8 cellular contexts compared by ENCODE assay signal in genomic region chr7:143002106-143002505, GRCh38. TPM values are rescaled to one million over a fixed set of nuclear protein-coding genes. Genes with fewer than 3 reads are reported as not detected.
DNase-seq lines count a peak whose midpoint lies in the region; ATAC-seq and TF ChIP-seq lines count a peak whose summit lies in the region.
"Had no signal": no experiment of that assay in that cellular context is flagged by ENCODE, and none has a peak within 500 bp of the region (broad histone marks: within the 10 kb centered on the region; RNA-seq: fewer than 3 reads in every experiment).

No MANE protein-coding gene starts in this region.

- H3K27ac ChIP-seq in neural cell (ENCODE audit: low read length): no peak overlapping the region
- no peak overlapping the region for H3K27ac ChIP-seq in CD8-positive, alpha-beta memory T cell (ENCODE audit: low read depth, low read length)

- CTCF ChIA-PET in CD8-positive, alpha-beta memory T cell (lab: Charles Lee): interaction anchor here (0.8 to 2.9 kb wide), 13 partner anchors 9 to 699 kb away, joined by 3 to 22 read pairs (median 7); partner anchors contain the start of gene EPHB6

- H3K9ac ChIP-seq in neural cell (ENCODE audit: low read length): no peak overlapping the region

- no peaks in the 10 kb centered on the region for H3K36me3 ChIP-seq in neural cell (ENCODE audit: insufficient read depth, low read length)
- no peaks in the 10 kb centered on the region for H3K36me3 ChIP-seq in CD8-positive, alpha-beta memory T cell (ENCODE audit: insufficient read depth, low read length)

- H3K4me2 ChIP-seq in neural cell (ENCODE audit: low read length): no peak overlapping the region

- POLR2A ChIA-PET in CD8-positive, alpha-beta memory T cell (lab: Charles Lee): no interaction called here

- no peaks in the 10 kb centered on the region for H3F3A ChIP-seq in neural cell (ENCODE audit: insufficient read depth, low read length, poor library complexity, severe bottlenecking)

- peak; percentile 17 for DNase-seq in GDM1 (lab: John Stamatoyannopoulos, UW)
- DNase-seq in LNCaP clone FGC (ENCODE audit: low read depth): no peak
- DNase-seq in astrocyte of the spinal cord (ENCODE audit: low read depth, low spot score): no peak
- no peak for DNase-seq in CD8-positive, alpha-beta memory T cell
- DNase-seq: NCI-H446 treated with DMSO at 0.1 percent for 48 hours had no signal

- H3K9me3 Mint-ChIP-seq in CD8-positive, alpha-beta memory T cell: peaks cover 0 to 2% (median 0%) of the 10 kb centered on the region in 5 donors

- peaks cover 4 to 9% (median 8%) of the 10 kb centered on the region in 3 donors for H3K4me1 Mint-ChIP-seq in CD8-positive, alpha-beta memory T cell

- peaks cover 6% of the 10 kb centered on the region for H3K4me1 ChIP-seq in CD8-positive, alpha-beta memory T cell (ENCODE audit: insufficient read depth, low read length)

- H3K36me3 Mint-ChIP-seq in CD8-positive, alpha-beta memory T cell: peaks cover 0 to 2% (median 0%) of the 10 kb centered on the region in 3 donors

- ATAC-seq in GM21423 (IDR thresholded peaks at IDR 0.05; ENCODE audit: unreplicated experiment) (no peak), HG02884 (IDR thresholded peaks at IDR 0.05; ENCODE audit: unreplicated experiment) (no peak)

- H3K27me3 ChIP-seq in neural cell (ENCODE audit: insufficient read depth, low read depth, low read length): no peaks in the 10 kb centered on the region
- H3K27me3 ChIP-seq in CD8-positive, alpha-beta memory T cell (ENCODE audit: insufficient read depth, low read length, poor library complexity, severe bottlenecking): no peaks in the 10 kb centered on the region

- no peak overlapping the region for H3K27ac Mint-ChIP-seq in CD8-positive, alpha-beta memory T cell

- in situ Hi-C loops in astrocyte of the spinal cord (cut with HindIII; ENCODE audit: low sequenced_read_pairs): no loop called here

- H3K4me3 ChIP-seq in LNCaP clone FGC (ENCODE audit: low read depth, low read length) (no peak overlapping the region), astrocyte of the spinal cord (ENCODE audit: low read depth, low read length) (no peak overlapping the region), neural cell (ENCODE audit: low read length) (no peak overlapping the region)
- no peak overlapping the region for H3K4me3 ChIP-seq in CD8-positive, alpha-beta memory T cell (ENCODE audit: low read length)

- H2AFZ ChIP-seq in neural cell (ENCODE audit: low read depth, low read length): no peak overlapping the region

- H3K9me2 ChIP-seq in neural cell (ENCODE audit: insufficient read depth, low read length): no peaks in the 10 kb centered on the region

- TF ChIP-seq EP300 in neural cell (conservative IDR thresholded peaks at IDR 0.05; ENCODE audit: poor library complexity, severe bottlenecking): no peak

- no peak overlapping the region for H3K4me3 Mint-ChIP-seq in CD8-positive, alpha-beta memory T cell

- peaks cover 1 to 4% of the 10 kb centered on the region in 2 donors for H3K27me3 Mint-ChIP-seq in CD8-positive, alpha-beta memory T cell

- TF ChIP-seq CTCF in LNCaP clone FGC (IDR thresholded peaks at IDR 0.05; ENCODE audit: control insufficient read depth, extremely low read depth, insufficient read depth) (peak; percentile 68), astrocyte of the spinal cord (IDR thresholded peaks at IDR 0.05; ENCODE audit: low read depth, low read length) (peak; percentile 27), neural cell (IDR thresholded peaks at IDR 0.05; ENCODE audit: poor library complexity, severe bottlenecking) (no peak)

- H3K79me2 ChIP-seq in neural cell (replicated peaks; ENCODE audit: insufficient read depth, low read length): no peaks in the 10 kb centered on the region

- no peaks in the 10 kb centered on the region for H4K20me1 ChIP-seq in neural cell (ENCODE audit: insufficient read depth)

- no peak for TF ChIP-seq RAD21 in neural cell (conservative IDR thresholded peaks at IDR 0.05)

- no peaks in the 10 kb centered on the region for H3K9me3 ChIP-seq in neural cell (ENCODE audit: low read length)
- no peaks in the 10 kb centered on the region for H3K9me3 ChIP-seq in CD8-positive, alpha-beta memory T cell (ENCODE audit: low read length)

TF ChIP-seq in neural cell, 6 proteins besides CTCF, POLR2A, EP300 and RAD21:
- peak; percentile 17 for TF ChIP-seq SMC3 (conservative IDR thresholded peaks at IDR 0.05; ENCODE audit: poor library complexity)
- TF ChIP-seq EZH2 (IDR thresholded peaks at IDR 0.05; ENCODE audit: borderline replicate concordance, insufficient read depth, low read length, poor library complexity, severe bottlenecking): no peak
- no peak for TF ChIP-seq MXI1 (conservative IDR thresholded peaks at IDR 0.05; ENCODE audit: poor library complexity, severe bottlenecking)
- TF ChIP-seq, protein P1, sequence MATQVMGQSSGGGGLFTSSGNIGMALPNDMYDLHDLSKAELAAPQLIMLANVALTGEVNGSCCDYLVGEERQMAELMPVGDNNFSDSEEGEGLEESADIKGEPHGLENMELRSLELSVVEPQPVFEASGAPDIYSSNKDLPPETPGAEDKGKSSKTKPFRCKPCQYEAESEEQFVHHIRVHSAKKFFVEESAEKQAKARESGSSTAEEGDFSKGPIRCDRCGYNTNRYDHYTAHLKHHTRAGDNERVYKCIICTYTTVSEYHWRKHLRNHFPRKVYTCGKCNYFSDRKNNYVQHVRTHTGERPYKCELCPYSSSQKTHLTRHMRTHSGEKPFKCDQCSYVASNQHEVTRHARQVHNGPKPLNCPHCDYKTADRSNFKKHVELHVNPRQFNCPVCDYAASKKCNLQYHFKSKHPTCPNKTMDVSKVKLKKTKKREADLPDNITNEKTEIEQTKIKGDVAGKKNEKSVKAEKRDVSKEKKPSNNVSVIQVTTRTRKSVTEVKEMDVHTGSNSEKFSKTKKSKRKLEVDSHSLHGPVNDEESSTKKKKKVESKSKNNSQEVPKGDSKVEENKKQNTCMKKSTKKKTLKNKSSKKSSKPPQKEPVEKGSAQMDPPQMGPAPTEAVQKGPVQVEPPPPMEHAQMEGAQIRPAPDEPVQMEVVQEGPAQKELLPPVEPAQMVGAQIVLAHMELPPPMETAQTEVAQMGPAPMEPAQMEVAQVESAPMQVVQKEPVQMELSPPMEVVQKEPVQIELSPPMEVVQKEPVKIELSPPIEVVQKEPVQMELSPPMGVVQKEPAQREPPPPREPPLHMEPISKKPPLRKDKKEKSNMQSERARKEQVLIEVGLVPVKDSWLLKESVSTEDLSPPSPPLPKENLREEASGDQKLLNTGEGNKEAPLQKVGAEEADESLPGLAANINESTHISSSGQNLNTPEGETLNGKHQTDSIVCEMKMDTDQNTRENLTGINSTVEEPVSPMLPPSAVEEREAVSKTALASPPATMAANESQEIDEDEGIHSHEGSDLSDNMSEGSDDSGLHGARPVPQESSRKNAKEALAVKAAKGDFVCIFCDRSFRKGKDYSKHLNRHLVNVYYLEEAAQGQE (IDR thresholded peaks at IDR 0.05; ENCODE audit: borderline replicate concordance): no peak
- no peak for TF ChIP-seq POLR2AphosphoS5 (IDR thresholded peaks at IDR 0.05)

RNA-seq across cellular contexts. Expression of gene OR9A2, which starts 24.8 kb away (rescaled TPM):
- polyA plus RNA-seq in neural cell: not detected in 2 replicates
- 1.7 and 2.8 TPM in 2 replicates for polyA minus RNA-seq in neural cell
- total RNA-seq in CD8-positive, alpha-beta memory T cell: not detected
- polyA plus RNA-seq in CD8-positive, alpha-beta memory T cell: not detected

RNA-seq across cellular contexts. Expression of gene KEL, which starts 39.9 kb away (rescaled TPM):
- polyA plus RNA-seq in neural cell: 0.96 and 2.2 TPM in 2 replicates
- polyA minus RNA-seq in neural cell: 0.97 and 1.7 TPM in 2 replicates
- total RNA-seq in CD8-positive, alpha-beta memory T cell: under 1 TPM in 1 of 2 experiments, not detected in 1; 0.20 TPM
- not detected for polyA plus RNA-seq in CD8-positive, alpha-beta memory T cell

RNA-seq across cellular contexts. Expression of gene OR6V1, which starts 50.0 kb away (rescaled TPM):
- polyA plus RNA-seq in neural cell: not detected in 2 replicates
- polyA minus RNA-seq in neural cell: not detected in 2 replicates
- not detected for total RNA-seq in CD8-positive, alpha-beta memory T cell
- polyA plus RNA-seq in CD8-positive, alpha-beta memory T cell: not detected
